7 cellular contexts compared by ENCODE assay signal in the genomic region with DNA sequence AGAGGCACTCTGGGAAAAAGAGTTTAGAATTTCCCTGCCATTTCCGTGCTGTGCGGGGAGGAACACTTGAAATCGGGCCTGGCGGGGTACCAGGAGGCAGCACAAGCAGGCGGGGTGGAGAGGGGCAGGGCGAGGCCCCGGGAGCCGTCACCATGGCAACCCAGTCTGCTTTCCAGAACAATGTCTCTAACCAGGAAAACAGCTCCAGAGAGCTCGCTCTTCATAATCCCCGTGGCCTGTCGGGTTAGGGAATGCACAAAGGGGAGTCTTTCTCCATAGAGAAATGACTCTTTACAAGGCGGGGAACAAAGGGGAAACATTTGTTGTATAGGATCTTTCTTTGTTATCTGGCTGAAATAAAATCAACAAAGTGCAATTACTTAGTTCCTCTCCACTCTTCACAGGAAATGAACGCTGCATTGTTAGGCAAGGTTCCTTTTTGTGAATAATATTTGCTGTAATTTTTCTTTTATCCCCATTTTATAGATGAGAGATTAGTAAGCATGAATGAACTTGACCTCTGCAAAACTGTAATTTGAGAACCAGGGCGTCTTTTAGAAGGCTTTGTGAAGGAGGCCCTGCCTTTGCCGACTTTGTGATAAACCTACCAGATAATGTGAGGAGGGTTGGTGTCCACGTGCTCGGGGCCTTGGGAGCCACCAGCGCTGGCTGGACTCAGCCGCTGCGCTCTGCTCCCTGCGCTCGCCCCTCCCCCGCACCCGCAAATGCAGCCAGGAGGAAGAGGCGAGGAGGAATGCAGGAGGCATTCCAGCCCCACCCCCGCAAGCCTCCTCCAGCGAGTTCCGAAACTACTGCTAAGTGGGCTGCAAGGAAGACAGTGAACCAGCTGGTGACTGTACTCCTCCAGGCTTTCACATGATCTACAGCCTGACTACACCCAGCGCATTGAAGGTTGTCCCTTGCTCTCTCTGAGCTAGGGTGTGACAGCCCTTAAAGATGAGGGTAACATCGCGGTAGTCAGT.
DNase-seq lines count a peak whose midpoint lies in the region; FAIRE-seq and TF ChIP-seq lines count a peak whose summit lies in the region.

No MANE protein-coding gene starts in this region.

- dilution Hi-C loops in endothelial cell of umbilical vein (cut with MboI; ENCODE audit: extremely low pct_ligation_motif_present, low sequenced_read_pairs): no loop called here

- H3K9me3 ChIP-seq in OCI-LY1 (ENCODE audit: low read length) (peaks cover 10% of the 10 kb centered on the region; the same call in 1 of the 2 replicates), endothelial cell of umbilical vein (replicated peaks; ENCODE audit: control insufficient read depth, insufficient read depth, low read length) (no peaks in the 10 kb centered on the region)

- intact Hi-C loops in endothelial cell of umbilical vein (cut with micrococcal nuclease): loop anchor here (1.0 kb wide), 1 partner anchor 105 kb away; a partner anchor contains a TSS

- H3K36me3 ChIP-seq in OCI-LY1 (ENCODE audit: insufficient read depth, low read length) (no peaks in the 10 kb centered on the region; the same call in 1 of the 2 replicates), endothelial cell of umbilical vein (ENCODE audit: control insufficient read depth in 2 of 2, extremely low read depth in 1 of 2, insufficient read depth in 2 of 2, low read length in 2 of 2) (no peaks in the 10 kb centered on the region)

- H3K4me3 ChIP-seq in OCI-LY1 (ENCODE audit: low read depth, low read length, poor library complexity, severe bottlenecking): no peak overlapping the region
- H3K4me3 ChIP-seq in endothelial cell of umbilical vein (replicated peaks in 1 of 3; ENCODE audit: insufficient read depth in 1 of 3, low read depth in 1 of 3, low read length in 3 of 3): peak overlapping the region in 1 of 3 experiments; percentile 25

- no peaks in the 10 kb centered on the region for H3K9me1 ChIP-seq in endothelial cell of umbilical vein (replicated peaks; ENCODE audit: control insufficient read depth, extremely low read depth, insufficient read depth, low read length)

- no peaks in the 10 kb centered on the region for H4K20me1 ChIP-seq in OCI-LY1 (ENCODE audit: insufficient read depth, low read length)
- no peaks in the 10 kb centered on the region for H4K20me1 ChIP-seq in endothelial cell of umbilical vein (replicated peaks; ENCODE audit: control insufficient read depth, extremely low read depth, insufficient read depth, low read length)

- FAIRE-seq in endothelial cell of umbilical vein (lab: Jason Lieb, UNC): peak; percentile 8

- H3K79me2 ChIP-seq in OCI-LY1 (ENCODE audit: insufficient read depth, low read length) (no peaks in the 10 kb centered on the region), endothelial cell of umbilical vein (ENCODE audit: control insufficient read depth, insufficient read depth, low read length) (no peaks in the 10 kb centered on the region)

- no peaks in the 10 kb centered on the region for H3K9me2 ChIP-seq in OCI-LY1 (ENCODE audit: low read depth, low read length)

- TSS peak; percentile 43 for BruUV-seq in endothelial cell of umbilical vein (replicated peaks; lab: Mats Ljungman, UMichigan)

- no peaks in the 10 kb centered on the region for H3F3A ChIP-seq in OCI-LY1 (ENCODE audit: insufficient read depth, low read length)

- DNase-seq in HCEC 1CT (peak; percentile 92), endothelial cell of umbilical vein (ENCODE audit: low read depth, low spot score) (peak; percentile 83), lung microvascular endothelial cell (ENCODE audit: low read depth in 2 of 2) (peak; percentile 94 to 96), activated T-cell treated with anti-CD3 and anti-CD28 coated beads for 4 hours (no peak), NCI-H1417 treated with DMSO at 0.1 percent for 48 hours (lab: John Stamatoyannopoulos, UW) (no peak)

- TF ChIP-seq CTCF in OCI-LY1 (IDR thresholded peaks at IDR 0.05; ENCODE audit: low read length) (no peak), endothelial cell of umbilical vein (IDR thresholded peaks at IDR 0.05; ENCODE audit: extremely low read depth in 1 of 2, insufficient read depth in 1 of 2, low read depth in 1 of 2, low read length in 2 of 2) (no peak)

- H3K4me1 ChIP-seq in OCI-LY1 (ENCODE audit: insufficient read depth, low read length, severe bottlenecking) (peaks cover 46% of the 10 kb centered on the region), endothelial cell of umbilical vein (ENCODE audit: control insufficient read depth, extremely low read depth, insufficient read depth, low read length) (peaks cover 46% of the 10 kb centered on the region)

- POLR2A ChIA-PET in endothelial cell of umbilical vein (lab: Charles Lee): interaction anchor here (1.9 kb wide), 1 partner anchor 105 kb away, joined by 6 read pairs; a partner anchor contains a TSS

- H3K4me2 ChIP-seq in OCI-LY1 (ENCODE audit: low read length): no peak overlapping the region
- H3K4me2 ChIP-seq in endothelial cell of umbilical vein (ENCODE audit: insufficient read depth, low read length): peak overlapping the region; percentile 71

- CTCF ChIA-PET in endothelial cell of umbilical vein (lab: Charles Lee): interaction anchor here (0.7 to 2.8 kb wide), 5 partner anchors 22 to 543 kb away, joined by 3 to 11 read pairs (median 6); a partner anchor contains a TSS

- H3K9ac ChIP-seq in OCI-LY1 (ENCODE audit: low read length) (no peak overlapping the region), endothelial cell of umbilical vein (replicated peaks; ENCODE audit: extremely low read depth, insufficient read depth, low read length) (peak overlapping the region; percentile 59)

- H3K27me3 ChIP-seq in OCI-LY1 (ENCODE audit: insufficient read depth, low read length): no peaks in the 10 kb centered on the region
- no peaks in the 10 kb centered on the region for H3K27me3 ChIP-seq in endothelial cell of umbilical vein (ENCODE audit: control insufficient read depth in 2 of 2, insufficient read depth in 2 of 2, low read length in 2 of 2)

- peak overlapping the region; percentile 42 for H3K27ac ChIP-seq in OCI-LY1 (ENCODE audit: low read depth, low read length, poor library complexity, severe bottlenecking)
- H3K27ac ChIP-seq in endothelial cell of umbilical vein (ENCODE audit: insufficient read depth, low read depth, low read length): peak overlapping the region; percentile 89
- H3K27ac ChIP-seq in temporal lobe (ENCODE audit: low read depth, low read length): peak overlapping the region; percentile 90

- H2AFZ ChIP-seq in OCI-LY1 (ENCODE audit: low read length) (no peak overlapping the region; the same call in 1 of the 2 replicates), endothelial cell of umbilical vein (ENCODE audit: low read depth, low read length) (peak overlapping the region; percentile 84)

- TF ChIP-seq POLR2A in endothelial cell of umbilical vein (IDR thresholded peaks at IDR 0.05; ENCODE audit: low read depth, low read length): peak; percentile 48

TF ChIP-seq in endothelial cell of umbilical vein, 7 proteins besides CTCF, POLR2A, EP300 and RAD21:
- TF ChIP-seq, protein P1, sequence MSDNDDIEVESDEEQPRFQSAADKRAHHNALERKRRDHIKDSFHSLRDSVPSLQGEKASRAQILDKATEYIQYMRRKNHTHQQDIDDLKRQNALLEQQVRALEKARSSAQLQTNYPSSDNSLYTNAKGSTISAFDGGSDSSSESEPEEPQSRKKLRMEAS (IDR thresholded peaks at IDR 0.05; ENCODE audit: insufficient read depth, insufficient read length): peak; percentile 70
- TF ChIP-seq POLR2AphosphoS5 (IDR thresholded peaks at IDR 0.05; ENCODE audit: insufficient read depth, low read depth, low read length) (peak; percentile 47), GATA2 (IDR thresholded peaks at IDR 0.05; ENCODE audit: insufficient read depth, insufficient read length, low read depth, low read length) (peak; percentile 51), JUN (IDR thresholded peaks at IDR 0.05; ENCODE audit: borderline replicate concordance, insufficient read depth, insufficient read length, low read depth) (no peak), MYC (IDR thresholded peaks at IDR 0.05; ENCODE audit: low read depth, low read length) (peak; percentile 83)
TF ChIP-seq in endothelial cell of umbilical vein: peak in this region for 4.

Comparison
In these comparisons a context has a peak if more than half of its experiments do, and no peak if none do; other contexts are left out.
1. DNase-seq: peak in HCEC 1CT (single experiment), endothelial cell of umbilical vein (single experiment) and lung microvascular endothelial cell (2 of 2); none in activated T-cell treated with anti-CD3 and anti-CD28 coated beads for 4 hours (single experiment) and NCI-H1417 treated with DMSO at 0.1 percent for 48 hours (single experiment).
2. Peak in every context shown above with its lines, with median percentiles within 50 percentile points of each other: H3K27ac ChIP-seq.